1 cellular context compared by ENCODE assay signal in the genomic region with DNA sequence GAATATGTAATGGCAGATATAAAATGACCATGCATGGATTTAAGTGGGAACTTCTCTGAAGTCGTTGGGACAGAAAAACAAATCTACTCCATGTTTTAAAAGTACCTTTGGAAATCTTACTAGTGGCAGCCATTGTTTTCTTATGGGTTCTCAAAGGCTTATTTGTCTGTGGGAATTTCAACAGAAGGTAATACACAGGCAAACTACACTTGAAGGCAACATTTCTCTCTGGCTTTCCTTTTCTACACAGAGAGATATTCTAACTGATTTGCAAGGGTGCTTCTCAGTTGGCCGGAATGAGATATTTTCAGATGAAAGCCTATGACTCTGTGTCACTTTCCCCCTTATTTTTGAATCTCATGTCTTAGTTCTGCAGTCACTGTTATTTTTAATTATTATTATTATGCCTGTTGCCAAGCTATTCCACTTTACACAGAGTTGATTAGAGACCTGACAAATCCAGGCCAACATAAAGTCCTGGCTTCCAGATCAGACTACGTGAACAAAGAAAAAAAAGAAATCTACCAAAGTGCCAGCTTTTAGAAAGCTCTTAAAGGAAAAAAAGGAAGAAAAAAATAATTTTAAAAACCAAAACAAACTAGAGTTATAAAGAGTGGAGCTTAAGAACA.
TF ChIP-seq lines count a peak whose summit lies in the region.

No MANE protein-coding gene starts in this region.

TF ChIP-seq in SK-N-SH, 30 proteins besides CTCF, POLR2A, EP300 and RAD21:
- TF ChIP-seq NRF1 (IDR thresholded peaks at IDR 0.05; ENCODE audit: low read depth, low read length), result no peak
- TF ChIP-seq IRF3 (IDR thresholded peaks at IDR 0.05; ENCODE audit: low read depth, low read length), result no peak
- TF ChIP-seq NFIC (IDR thresholded peaks at IDR 0.05; ENCODE audit: borderline replicate concordance), result no peak
- TF ChIP-seq RXRA (IDR thresholded peaks at IDR 0.05; ENCODE audit: borderline replicate concordance, low read depth), result no peak
- no peak for TF ChIP-seq RCOR1 (IDR thresholded peaks at IDR 0.05; ENCODE audit: low read length)
- no peak for TF ChIP-seq GATA2 (CRISPR knock-in tag; IDR thresholded peaks at IDR 0.05)
- TF ChIP-seq, protein P1, sequence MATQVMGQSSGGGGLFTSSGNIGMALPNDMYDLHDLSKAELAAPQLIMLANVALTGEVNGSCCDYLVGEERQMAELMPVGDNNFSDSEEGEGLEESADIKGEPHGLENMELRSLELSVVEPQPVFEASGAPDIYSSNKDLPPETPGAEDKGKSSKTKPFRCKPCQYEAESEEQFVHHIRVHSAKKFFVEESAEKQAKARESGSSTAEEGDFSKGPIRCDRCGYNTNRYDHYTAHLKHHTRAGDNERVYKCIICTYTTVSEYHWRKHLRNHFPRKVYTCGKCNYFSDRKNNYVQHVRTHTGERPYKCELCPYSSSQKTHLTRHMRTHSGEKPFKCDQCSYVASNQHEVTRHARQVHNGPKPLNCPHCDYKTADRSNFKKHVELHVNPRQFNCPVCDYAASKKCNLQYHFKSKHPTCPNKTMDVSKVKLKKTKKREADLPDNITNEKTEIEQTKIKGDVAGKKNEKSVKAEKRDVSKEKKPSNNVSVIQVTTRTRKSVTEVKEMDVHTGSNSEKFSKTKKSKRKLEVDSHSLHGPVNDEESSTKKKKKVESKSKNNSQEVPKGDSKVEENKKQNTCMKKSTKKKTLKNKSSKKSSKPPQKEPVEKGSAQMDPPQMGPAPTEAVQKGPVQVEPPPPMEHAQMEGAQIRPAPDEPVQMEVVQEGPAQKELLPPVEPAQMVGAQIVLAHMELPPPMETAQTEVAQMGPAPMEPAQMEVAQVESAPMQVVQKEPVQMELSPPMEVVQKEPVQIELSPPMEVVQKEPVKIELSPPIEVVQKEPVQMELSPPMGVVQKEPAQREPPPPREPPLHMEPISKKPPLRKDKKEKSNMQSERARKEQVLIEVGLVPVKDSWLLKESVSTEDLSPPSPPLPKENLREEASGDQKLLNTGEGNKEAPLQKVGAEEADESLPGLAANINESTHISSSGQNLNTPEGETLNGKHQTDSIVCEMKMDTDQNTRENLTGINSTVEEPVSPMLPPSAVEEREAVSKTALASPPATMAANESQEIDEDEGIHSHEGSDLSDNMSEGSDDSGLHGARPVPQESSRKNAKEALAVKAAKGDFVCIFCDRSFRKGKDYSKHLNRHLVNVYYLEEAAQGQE (IDR thresholded peaks at IDR 0.05; ENCODE audit: low read depth, low read length), result no peak
- TF ChIP-seq TAF1 (IDR thresholded peaks at IDR 0.05; ENCODE audit: borderline replicate concordance, low read depth, low read length), result no peak
- TF ChIP-seq SIN3A (IDR thresholded peaks at IDR 0.05; ENCODE audit: borderline replicate concordance, low read depth, low read length), result no peak
- TF ChIP-seq, protein P2, sequence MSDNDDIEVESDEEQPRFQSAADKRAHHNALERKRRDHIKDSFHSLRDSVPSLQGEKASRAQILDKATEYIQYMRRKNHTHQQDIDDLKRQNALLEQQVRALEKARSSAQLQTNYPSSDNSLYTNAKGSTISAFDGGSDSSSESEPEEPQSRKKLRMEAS (IDR thresholded peaks at IDR 0.05; ENCODE audit: low read depth), result no peak
- TF ChIP-seq FOXM1 (IDR thresholded peaks at IDR 0.05; ENCODE audit: low read depth), result no peak
- no peak for TF ChIP-seq RFX5 (IDR thresholded peaks at IDR 0.05; ENCODE audit: low read length)
- TF ChIP-seq, protein P3, sequence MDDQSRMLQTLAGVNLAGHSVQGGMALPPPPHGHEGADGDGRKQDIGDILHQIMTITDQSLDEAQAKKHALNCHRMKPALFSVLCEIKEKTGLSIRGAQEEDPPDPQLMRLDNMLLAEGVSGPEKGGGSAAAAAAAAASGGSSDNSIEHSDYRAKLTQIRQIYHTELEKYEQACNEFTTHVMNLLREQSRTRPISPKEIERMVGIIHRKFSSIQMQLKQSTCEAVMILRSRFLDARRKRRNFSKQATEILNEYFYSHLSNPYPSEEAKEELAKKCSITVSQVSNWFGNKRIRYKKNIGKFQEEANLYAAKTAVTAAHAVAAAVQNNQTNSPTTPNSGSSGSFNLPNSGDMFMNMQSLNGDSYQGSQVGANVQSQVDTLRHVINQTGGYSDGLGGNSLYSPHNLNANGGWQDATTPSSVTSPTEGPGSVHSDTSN (IDR thresholded peaks at IDR 0.05), result no peak
- no peak for TF ChIP-seq GABPA (IDR thresholded peaks at IDR 0.05; ENCODE audit: low read depth)
